ENCODE assay signal across 9 cellular contexts in genomic region chr19:52535831-52536800, GRCh38. TPM values are rescaled to one million over a fixed set of nuclear protein-coding genes. Genes with fewer than 3 reads are reported as not detected.
A peak's percentile ranks its signal among the peaks of the same experiment; 100 is the strongest.
DNase-seq lines count a peak whose midpoint lies in the region; ATAC-seq, FAIRE-seq and TF ChIP-seq lines count a peak whose summit lies in the region.
"Had no signal": no experiment of that assay in that cellular context is flagged by ENCODE, and none has a peak within 500 bp of the region (broad histone marks: within the 10 kb centered on the region; RNA-seq: fewer than 3 reads in every experiment).

No MANE protein-coding gene starts in this region.

- no peaks in the 10 kb centered on the region for H3K9me3 ChIP-seq in thyroid gland

- H3K9me3 Mint-ChIP-seq in activated naive CD8-positive, alpha-beta T cell treated with anti-CD3 and anti-CD28 coated beads for 36 hours, result peaks cover 19% of the 10 kb centered on the region

- ATAC-seq in HG02588 (IDR thresholded peaks at IDR 0.05; ENCODE audit: unreplicated experiment), result peak; percentile 84

- no peak for FAIRE-seq in urothelium cell line (lab: Jason Lieb, UNC)

- POLR2A ChIA-PET in RWPE1 (lab: Yijun Ruan, JAX; ENCODE audit: low non-redundant PET), result no interaction called here

- H3K36me3 ChIP-seq in thyroid gland, result no peaks in the 10 kb centered on the region

- CTCF ChIA-PET in RWPE1 (lab: Yijun Ruan, JAX), result no interaction called here

- H3K4me3 ChIP-seq in thyroid gland (replicated peaks in 1 of 3), result peak overlapping the region; percentile 44 to 78 (median 58)
- H3K4me3 ChIP-seq: SK-N-MC had no signal

- peak overlapping the region; percentile 85 for H3K4me3 Mint-ChIP-seq in activated naive CD8-positive, alpha-beta T cell treated with anti-CD3 and anti-CD28 coated beads for 36 hours

- no peaks in the 10 kb centered on the region for H3K27me3 Mint-ChIP-seq in activated naive CD8-positive, alpha-beta T cell treated with anti-CD3 and anti-CD28 coated beads for 36 hours

- H3K36me3 Mint-ChIP-seq in activated naive CD8-positive, alpha-beta T cell treated with anti-CD3 and anti-CD28 coated beads for 36 hours, result peaks cover 62% of the 10 kb centered on the region

- DNase-seq in GM04503 (ENCODE audit: low read depth), result peak; percentile 21
- DNase-seq in RWPE1 (ENCODE audit: low spot score), result peak; percentile 54
- peak; percentile 92 for DNase-seq in activated naive CD8-positive, alpha-beta T cell treated with anti-CD3 and anti-CD28 coated beads for 36 hours
- DNase-seq in cardiac septum (ENCODE audit: low spot score), result peak; percentile 96
- peak; percentile 37 to 94 (median 72) for DNase-seq in posterior cingulate gyrus
- DNase-seq in thyroid gland, result peak; percentile 94 to 95
- DNase-seq in urothelium cell line (ENCODE audit: low spot score), result no peak

- peaks cover 23% of the 10 kb centered on the region for H3K4me1 Mint-ChIP-seq in activated naive CD8-positive, alpha-beta T cell treated with anti-CD3 and anti-CD28 coated beads for 36 hours

- no peak for TF ChIP-seq CTCF in RWPE1 (conservative IDR thresholded peaks at IDR 0.05; ENCODE audit: low read depth)
- peak in 2 of 6 experiments; percentile 7 to 36 for TF ChIP-seq CTCF in thyroid gland (IDR thresholded peaks at IDR 0.05)

- H3K27ac Mint-ChIP-seq in activated naive CD8-positive, alpha-beta T cell treated with anti-CD3 and anti-CD28 coated beads for 36 hours, result peak overlapping the region; percentile 95

- intact Hi-C loops in cardiac septum (cut with DNase I), result loop anchor here (1.0 kb wide), 1 partner anchor 9 kb away; the partner anchor contains the start of gene ZNF808
- intact Hi-C loops in posterior cingulate gyrus (cut with DNase I), result no loop called here
- intact Hi-C loops in thyroid gland (cut with DNase I), result no loop called here

- H3K27me3 ChIP-seq in thyroid gland, result no peaks in the 10 kb centered on the region

- peak in 1 of 2 donors; percentile 46 for TF ChIP-seq POLR2A in thyroid gland (IDR thresholded peaks at IDR 0.05)

- 6 to 11% methylated on average over 35 to 64 of the region's 65 CpGs for WGBS in thyroid gland, 2 donors

- H3K4me1 ChIP-seq in thyroid gland, result peaks cover 16 to 25% of the 10 kb centered on the region in 2 donors

- H3K27ac ChIP-seq in RWPE1 (peak overlapping the region; percentile 80), thyroid gland (peak overlapping the region; percentile 40 to 74 (median 65))
- H3K27ac ChIP-seq: SK-N-MC had no signal

RNA-seq across cellular contexts. Expression of gene ZNF808, which starts 8.6 kb away (rescaled TPM):
- 10 to 100 TPM; 21.1 to 25.7 TPM for total RNA-seq in activated naive CD8-positive, alpha-beta T cell treated with anti-CD3 and anti-CD28 coated beads for 36 hours
- total RNA-seq in cardiac septum (30.5 TPM), thyroid gland (10 to 100 TPM; 33.4 to 98.3 (median 58.9) TPM)

RNA-seq across cellular contexts. Expression of gene ZNF701, which starts 34.0 kb away (rescaled TPM):
- 10 to 100 TPM; 18.9 to 19.2 TPM for total RNA-seq in activated naive CD8-positive, alpha-beta T cell treated with anti-CD3 and anti-CD28 coated beads for 36 hours
- total RNA-seq in cardiac septum, result 20.7 TPM
- total RNA-seq in thyroid gland, result 10 to 100 TPM; 22.3 to 39.3 (median 28.3) TPM
